Comparison of ENCODE assay signal across 8 cellular contexts in the genomic region with DNA sequence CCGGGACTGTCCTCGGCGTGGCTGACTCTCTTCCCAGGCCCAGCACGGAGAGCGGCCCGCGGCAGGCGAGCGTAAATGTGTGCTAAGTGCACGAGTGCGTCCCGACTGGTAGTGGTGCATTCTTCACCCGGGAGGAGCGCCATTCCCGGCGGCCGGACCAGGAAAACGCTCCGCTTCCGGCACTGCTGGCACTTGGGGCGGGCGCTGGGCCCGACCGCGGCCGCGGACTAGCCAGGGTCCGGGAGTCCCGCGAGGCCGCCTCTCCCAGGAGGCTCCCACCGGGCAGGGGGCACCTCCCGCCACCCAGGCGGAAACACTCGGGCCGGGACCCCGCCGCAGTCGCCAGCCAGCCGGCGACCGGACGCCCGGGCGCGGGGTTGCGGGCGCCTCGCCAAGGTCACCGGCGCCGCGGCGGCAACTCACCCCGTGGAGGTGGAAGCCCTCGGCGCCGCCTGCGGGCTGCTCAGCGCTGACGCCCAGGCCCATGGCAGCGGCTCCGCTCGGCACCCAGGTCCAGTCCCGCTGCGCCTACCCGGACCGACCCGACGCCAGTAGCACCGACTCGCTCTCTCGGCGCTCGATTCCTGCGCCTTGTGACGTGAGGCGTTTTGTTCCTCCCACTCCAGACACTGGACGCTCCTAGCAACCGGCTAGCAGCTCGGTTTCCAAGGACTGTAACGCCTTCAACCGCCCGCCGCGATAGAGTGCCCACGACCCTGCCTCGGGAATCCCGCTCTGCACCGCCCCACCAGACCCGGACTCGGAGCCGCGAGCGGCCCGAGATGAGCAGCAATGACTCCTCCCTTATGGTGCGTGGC. TPM values are rescaled to one million over a fixed set of nuclear protein-coding genes. Genes with fewer than 3 reads are reported as not detected.
DNase-seq lines count a peak whose midpoint lies in the region; ATAC-seq and TF ChIP-seq lines count a peak whose summit lies in the region.

TSS of gene GORASP1 (minus strand) at position 572 of the 818 bp plus-strand sequence. CDS start at position 486, 86 bp downstream.
A gene with protein sequence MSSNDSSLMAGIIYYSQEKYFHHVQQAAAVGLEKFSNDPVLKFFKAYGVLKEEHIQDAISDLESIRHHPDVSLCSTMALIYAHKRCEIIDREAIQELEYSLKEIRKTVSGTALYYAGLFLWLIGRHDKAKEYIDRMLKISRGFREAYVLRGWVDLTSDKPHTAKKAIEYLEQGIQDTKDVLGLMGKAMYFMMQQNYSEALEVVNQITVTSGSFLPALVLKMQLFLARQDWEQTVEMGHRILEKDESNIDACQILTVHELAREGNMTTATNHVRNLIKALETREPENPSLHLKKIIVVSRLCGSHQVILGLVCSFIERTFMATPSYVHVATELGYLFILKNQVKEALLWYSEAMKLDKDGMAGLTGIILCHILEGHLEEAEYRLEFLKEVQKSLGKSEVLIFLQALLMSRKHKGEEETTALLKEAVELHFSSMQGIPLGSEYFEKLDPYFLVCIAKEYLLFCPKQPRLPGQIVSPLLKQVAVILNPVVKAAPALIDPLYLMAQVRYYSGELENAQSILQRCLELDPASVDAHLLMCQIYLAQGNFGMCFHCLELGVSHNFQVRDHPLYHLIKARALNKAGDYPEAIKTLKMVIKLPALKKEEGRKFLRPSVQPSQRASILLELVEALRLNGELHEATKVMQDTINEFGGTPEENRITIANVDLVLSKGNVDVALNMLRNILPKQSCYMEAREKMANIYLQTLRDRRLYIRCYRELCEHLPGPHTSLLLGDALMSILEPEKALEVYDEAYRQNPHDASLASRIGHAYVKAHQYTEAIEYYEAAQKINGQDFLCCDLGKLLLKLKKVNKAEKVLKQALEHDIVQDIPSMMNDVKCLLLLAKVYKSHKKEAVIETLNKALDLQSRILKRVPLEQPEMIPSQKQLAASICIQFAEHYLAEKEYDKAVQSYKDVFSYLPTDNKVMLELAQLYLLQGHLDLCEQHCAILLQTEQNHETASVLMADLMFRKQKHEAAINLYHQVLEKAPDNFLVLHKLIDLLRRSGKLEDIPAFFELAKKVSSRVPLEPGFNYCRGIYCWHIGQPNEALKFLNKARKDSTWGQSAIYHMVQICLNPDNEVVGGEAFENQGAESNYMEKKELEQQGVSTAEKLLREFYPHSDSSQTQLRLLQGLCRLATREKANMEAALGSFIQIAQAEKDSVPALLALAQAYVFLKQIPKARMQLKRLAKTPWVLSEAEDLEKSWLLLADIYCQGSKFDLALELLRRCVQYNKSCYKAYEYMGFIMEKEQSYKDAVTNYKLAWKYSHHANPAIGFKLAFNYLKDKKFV (N-terminal part only) (plus strand): TSS at position 625 of the 818 bp plus-strand sequence. CDS start 158 bp downstream, at position 783.

- H3K27ac Mint-ChIP-seq in T-helper 17 cell, result peak within 1 kb of the TSS; percentile 99

- peak within 1 kb of the TSS; percentile 100 for H3K4me3 Mint-ChIP-seq in T-helper 17 cell

- no peaks in the 10 kb centered on the region for H3K27me3 Mint-ChIP-seq in T-helper 17 cell

- H3K36me3 Mint-ChIP-seq in T-helper 17 cell (ENCODE audit: low read depth), result peaks cover 9% of the 10 kb centered on the region

- no peaks in the 10 kb centered on the region for H3K9me3 ChIP-seq in T-helper 17 cell (ENCODE audit: control insufficient read depth, low read length, poor library complexity, severe bottlenecking)

- TF ChIP-seq CTCF in GM12864 (IDR thresholded peaks at IDR 0.05; ENCODE audit: low read depth, low read length, missing control alignments), result no peak
- TF ChIP-seq CTCF in astrocyte of the cerebellum (IDR thresholded peaks at IDR 0.05; ENCODE audit: low read depth, low read length, missing control alignments), result no peak

- ATAC-seq in HG02571 (IDR thresholded peaks at IDR 0.05; ENCODE audit: unreplicated experiment) (peak; percentile 62), T-helper 17 cell (peak; percentile 73), HG03135 (IDR thresholded peaks at IDR 0.05; ENCODE audit: unreplicated experiment) (no peak)

- H3K4me1 Mint-ChIP-seq in T-helper 17 cell, result peaks cover 54% of the 10 kb centered on the region

- DNase-seq in GM12864 (ENCODE audit: low read depth), result no peak
- peak; percentile 69 for DNase-seq in NCI-H1092 treated with DMSO at 0.1 percent for 48 hours (lab: John Stamatoyannopoulos, UW)
- peak; percentile 37 to 57 (median 50) for DNase-seq in T-helper 17 cell
- DNase-seq in astrocyte of the cerebellum (ENCODE audit: low read depth), result peak; percentile 74
- peak; percentile 96 for DNase-seq in hepatic stellate cell (ENCODE audit: low spot score)
- DNase-seq in putamen (ENCODE audit: low spot score), result peak; percentile 91

- peak within 1 kb of the TSS; percentile 88 for H3K4me3 ChIP-seq in GM12864 (ENCODE audit: low read depth, low read length)
- H3K4me3 ChIP-seq in astrocyte of the cerebellum (ENCODE audit: low read depth, low read length), result peak within 1 kb of the TSS; percentile 91

- in situ Hi-C loops in astrocyte of the cerebellum (cut with HindIII; ENCODE audit: low sequenced_read_pairs), result loop anchor here (5.0 kb wide), 1 partner anchor 85 kb away; the partner anchor contains the start of gene XIRP1

RNA-seq across cellular contexts. Expression of gene GORASP1, which starts in this region (rescaled TPM):
- 10 to 100 TPM; 29.2 to 40.1 TPM for total RNA-seq in T-helper 17 cell

RNA-seq across cellular contexts. Expression of the second gene that starts in this region (rescaled TPM):
- total RNA-seq in T-helper 17 cell, result 10 to 100 TPM in 1 of 2 donors, 1 to 10 TPM in 1; 3.5 to 12.3 TPM
